8 cellular contexts compared by ENCODE assay signal in the genomic region with DNA sequence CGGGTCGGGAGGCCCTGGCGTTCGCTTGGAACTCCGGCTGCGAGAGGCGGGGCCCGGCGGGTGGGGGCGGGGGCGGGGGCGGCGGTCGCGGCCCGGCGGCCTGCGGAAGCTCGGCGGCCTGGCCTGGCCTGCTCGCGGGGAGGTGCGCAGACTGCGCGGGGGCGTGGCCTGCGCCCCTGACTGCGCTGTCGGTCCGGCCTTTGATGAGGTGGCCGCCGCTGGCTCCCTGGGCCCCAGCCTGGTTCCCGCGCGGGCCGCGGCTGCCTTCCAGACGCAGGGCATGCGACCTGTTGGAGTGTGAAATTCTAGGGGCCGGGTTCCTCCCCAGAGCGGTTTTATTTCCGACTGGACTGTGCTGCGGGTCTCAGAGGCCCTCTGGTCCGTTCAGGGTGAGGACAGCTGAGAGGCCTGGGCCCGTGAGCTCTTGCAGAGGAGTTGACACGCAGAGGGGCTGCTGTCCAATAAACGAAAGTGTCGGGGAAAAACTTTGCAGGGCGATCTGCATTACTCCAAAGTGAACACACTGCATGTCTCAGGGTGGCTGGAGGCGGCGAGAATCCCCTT. TPM values are rescaled to one million over a fixed set of nuclear protein-coding genes. Genes with fewer than 3 reads are reported as not detected.
DNase-seq lines count a peak whose midpoint lies in the region; ATAC-seq and TF ChIP-seq lines count a peak whose summit lies in the region.

No MANE protein-coding gene starts in this region.

- H3K4me1 Mint-ChIP-seq in activated T-cell treated with anti-CD3 and anti-CD28 coated beads, Interleukin-2, amount 50 U/mL, for 72 hours (ENCODE audit: low read depth), result peaks cover 46% of the 10 kb centered on the region
- H3K4me1 Mint-ChIP-seq in naive B cell, result peaks cover 27 to 46% (median 37%) of the 10 kb centered on the region in 3 donors
- peaks cover 41% of the 10 kb centered on the region for H3K4me1 Mint-ChIP-seq in stimulated activated memory B cell treated with anti-CD40 and anti-IgM and Interleukin-4, amounts not matched to agents 10 μg/mL and 1 μg/mL and 100 μg/mL, for 72 hours

- H3K36me3 ChIP-seq in OCI-LY1 (ENCODE audit: insufficient read depth, low read length) (peaks cover 11% of the 10 kb centered on the region; the same call in 1 of the 2 replicates), esophagus squamous epithelium (peaks cover 5 to 23% (median 9%) of the 10 kb centered on the region in 3 donors)

- H3K27ac ChIP-seq in OCI-LY1 (ENCODE audit: low read depth, low read length, poor library complexity, severe bottlenecking) (peak overlapping the region; percentile 45), esophagus squamous epithelium (peak overlapping the region; percentile 99 to 100 (median 100))

- peak overlapping the region; percentile 92 for H3K27ac Mint-ChIP-seq in activated T-cell treated with anti-CD3 and anti-CD28 coated beads, Interleukin-2, amount 50 U/mL, for 72 hours
- H3K27ac Mint-ChIP-seq in naive B cell, result peak overlapping the region; percentile 69 to 98 (median 97)
- peak overlapping the region; percentile 99 for H3K27ac Mint-ChIP-seq in stimulated activated memory B cell treated with anti-CD40 and anti-IgM and Interleukin-4, amounts not matched to agents 10 μg/mL and 1 μg/mL and 100 μg/mL, for 72 hours

- H3F3A ChIP-seq in OCI-LY1 (ENCODE audit: insufficient read depth, low read length), result no peaks in the 10 kb centered on the region

- intact Hi-C loops in esophagus squamous epithelium (cut with DNase I), result no loop called here

- no peaks in the 10 kb centered on the region for H3K9me2 ChIP-seq in OCI-LY1 (ENCODE audit: low read depth, low read length)

- H3K4me3 ChIP-seq in OCI-LY1 (ENCODE audit: low read depth, low read length, poor library complexity, severe bottlenecking), result peak overlapping the region; percentile 88
- H3K4me3 ChIP-seq in esophagus squamous epithelium, result peak overlapping the region; percentile 85 to 100 (median 96)

- WGBS in esophagus squamous epithelium, 2 donors, result 0% methylated on average over 1 to 7 of the region's 51 CpGs

- DNase-seq in CMK (ENCODE audit: low read depth) (peak; percentile 68), esophagus squamous epithelium (lab: John Stamatoyannopoulos, UW) (peak; percentile 12), naive B cell (peak; percentile 74)
- DNase-seq in activated T-cell treated with anti-CD3 and anti-CD28 coated beads, Interleukin-2, amount 50 U/mL, for 72 hours, result peak; percentile 85 to 86

- TF ChIP-seq CTCF in OCI-LY1 (IDR thresholded peaks at IDR 0.05; ENCODE audit: low read length) (no peak), esophagus squamous epithelium (IDR thresholded peaks at IDR 0.05) (no peak)

- peak; percentile 57 for ATAC-seq in GM19328 (IDR thresholded peaks at IDR 0.05; ENCODE audit: unreplicated experiment)
- peak; percentile 62 for ATAC-seq in HG03457 (IDR thresholded peaks at IDR 0.05; ENCODE audit: unreplicated experiment)
- ATAC-seq in activated T-cell treated with anti-CD3 and anti-CD28 coated beads, Interleukin-2, amount 50 U/mL, for 72 hours (replicated peaks in 1 of 2), result peak; percentile 77 to 81
- peak; percentile 60 to 67 for ATAC-seq in naive B cell (ENCODE audit: low read depth in 2 of 2)
- peak; percentile 92 for ATAC-seq in stimulated activated memory B cell treated with anti-CD40 and anti-IgM and Interleukin-4, amounts not matched to agents 10 μg/mL and 1 μg/mL and 100 μg/mL, for 72 hours

- H3K9ac ChIP-seq in OCI-LY1 (ENCODE audit: low read length), result peak overlapping the region; percentile 85

- TF ChIP-seq POLR2A in esophagus squamous epithelium (IDR thresholded peaks at IDR 0.05), result peak in 1 of 4 donors; percentile 2

- H2AFZ ChIP-seq in OCI-LY1 (ENCODE audit: low read length), result no peak overlapping the region

- H3K4me2 ChIP-seq in OCI-LY1 (ENCODE audit: low read length), result peak overlapping the region; percentile 95

- H4K20me1 ChIP-seq in OCI-LY1 (ENCODE audit: insufficient read depth, low read length), result no peaks in the 10 kb centered on the region

- H3K27me3 Mint-ChIP-seq in activated T-cell treated with anti-CD3 and anti-CD28 coated beads, Interleukin-2, amount 50 U/mL, for 72 hours (ENCODE audit: low read depth), result no peaks in the 10 kb centered on the region
- no peaks in the 10 kb centered on the region for H3K27me3 Mint-ChIP-seq in naive B cell
- no peaks in the 10 kb centered on the region for H3K27me3 Mint-ChIP-seq in stimulated activated memory B cell treated with anti-CD40 and anti-IgM and Interleukin-4, amounts not matched to agents 10 μg/mL and 1 μg/mL and 100 μg/mL, for 72 hours

- peaks cover 25% of the 10 kb centered on the region for H3K79me2 ChIP-seq in OCI-LY1 (ENCODE audit: insufficient read depth, low read length)

- no peaks in the 10 kb centered on the region for H3K9me3 ChIP-seq in OCI-LY1 (ENCODE audit: low read length)
- H3K9me3 ChIP-seq in esophagus squamous epithelium, result no peaks in the 10 kb centered on the region

- peaks cover 9 to 14% of the 10 kb centered on the region in 2 donors for H3K36me3 Mint-ChIP-seq in activated T-cell treated with anti-CD3 and anti-CD28 coated beads, Interleukin-2, amount 50 U/mL, for 72 hours (ENCODE audit: insufficient read depth in 2 of 2)
- peaks cover 9 to 12% of the 10 kb centered on the region in 2 donors for H3K36me3 Mint-ChIP-seq in naive B cell
- peaks cover 12% of the 10 kb centered on the region for H3K36me3 Mint-ChIP-seq in stimulated activated memory B cell treated with anti-CD40 and anti-IgM and Interleukin-4, amounts not matched to agents 10 μg/mL and 1 μg/mL and 100 μg/mL, for 72 hours

- H3K27me3 ChIP-seq in OCI-LY1 (ENCODE audit: insufficient read depth, low read length) (no peaks in the 10 kb centered on the region), esophagus squamous epithelium (no peaks in the 10 kb centered on the region)

- peak overlapping the region; percentile 89 to 99 for H3K4me3 Mint-ChIP-seq in activated T-cell treated with anti-CD3 and anti-CD28 coated beads, Interleukin-2, amount 50 U/mL, for 72 hours
- H3K4me3 Mint-ChIP-seq in naive B cell, result peak overlapping the region; percentile 92 to 99 (median 98)
- peak overlapping the region; percentile 100 for H3K4me3 Mint-ChIP-seq in stimulated activated memory B cell treated with anti-CD40 and anti-IgM and Interleukin-4, amounts not matched to agents 10 μg/mL and 1 μg/mL and 100 μg/mL, for 72 hours

- H3K4me1 ChIP-seq in OCI-LY1 (ENCODE audit: insufficient read depth, low read length, severe bottlenecking) (peaks cover 23% of the 10 kb centered on the region), esophagus squamous epithelium (peaks cover 11 to 45% (median 27%) of the 10 kb centered on the region in 3 donors)

- no peaks in the 10 kb centered on the region for H3K9me3 Mint-ChIP-seq in activated T-cell treated with anti-CD3 and anti-CD28 coated beads, Interleukin-2, amount 50 U/mL, for 72 hours
- no peaks in the 10 kb centered on the region for H3K9me3 Mint-ChIP-seq in naive B cell
- H3K9me3 Mint-ChIP-seq in stimulated activated memory B cell treated with anti-CD40 and anti-IgM and Interleukin-4, amounts not matched to agents 10 μg/mL and 1 μg/mL and 100 μg/mL, for 72 hours, result no peaks in the 10 kb centered on the region

RNA-seq across cellular contexts. Expression of gene NRBP1, which starts 0.6 kb away (rescaled TPM):
- total RNA-seq in activated T-cell treated with anti-CD3 and anti-CD28 coated beads, Interleukin-2, amount 50 U/mL, for 72 hours, result 10 to 100 TPM; 79.7 to 96.3 TPM
- total RNA-seq in esophagus squamous epithelium, result 10 to 100 TPM; 66.6 to 89.6 (median 81.5) TPM
- 10 to 100 TPM; 45.3 to 76.5 (median 59.4) TPM for polyA plus RNA-seq in naive B cell (ENCODE audit: low read depth in 6 of 6)

RNA-seq across cellular contexts. Expression of gene KRTCAP3, which starts 13.1 kb away (rescaled TPM):
- total RNA-seq in activated T-cell treated with anti-CD3 and anti-CD28 coated beads, Interleukin-2, amount 50 U/mL, for 72 hours, result 10 to 100 TPM; 13.4 to 14.6 TPM
- total RNA-seq in esophagus squamous epithelium, result 10 to 100 TPM in 3 of 4 donors, 1 to 10 TPM in 1; 9.8 to 29.3 (median 19.1) TPM
- 1 to 10 TPM in 4 of 6 donors, under 1 TPM in 1, not detected in 1; 1.00 to 8.3 (median 3.9) TPM for polyA plus RNA-seq in naive B cell (ENCODE audit: low read depth in 6 of 6)

RNA-seq across cellular contexts. Expression of gene PPM1G, which starts 19.7 kb away (rescaled TPM):
- total RNA-seq in activated T-cell treated with anti-CD3 and anti-CD28 coated beads, Interleukin-2, amount 50 U/mL, for 72 hours, result 100 to 1,000 TPM; 122 to 132 TPM
- total RNA-seq in esophagus squamous epithelium, result 10 to 100 TPM; 51.9 to 77.1 (median 67.4) TPM
- polyA plus RNA-seq in naive B cell (ENCODE audit: low read depth in 6 of 6), result 100 to 1,000 TPM in 1 of 6 donors, 10 to 100 TPM in 5; 67.1 to 105 (median 73.2) TPM

RNA-seq across cellular contexts. Expression of gene ZNF513, which starts 48.5 kb away (rescaled TPM):
- 10 to 100 TPM; 15.7 to 15.9 TPM for total RNA-seq in activated T-cell treated with anti-CD3 and anti-CD28 coated beads, Interleukin-2, amount 50 U/mL, for 72 hours
- 10 to 100 TPM in 3 of 4 donors, 1 to 10 TPM in 1; 6.4 to 15.6 (median 12.8) TPM for total RNA-seq in esophagus squamous epithelium
- polyA plus RNA-seq in naive B cell (ENCODE audit: low read depth in 6 of 6), result 1 to 10 TPM in 5 of 6 donors, not detected in 1; 2.2 to 6.5 (median 3.7) TPM

RNA-seq across cellular contexts. Expression of gene SNX17, which starts 58.6 kb away (rescaled TPM):
- 10 to 100 TPM; 66.1 to 70.7 TPM for total RNA-seq in activated T-cell treated with anti-CD3 and anti-CD28 coated beads, Interleukin-2, amount 50 U/mL, for 72 hours
- total RNA-seq in esophagus squamous epithelium, result 100 to 1,000 TPM in 1 of 4 donors, 10 to 100 TPM in 3; 53.5 to 106 (median 75.8) TPM
- 100 to 1,000 TPM; 216 to 307 (median 256) TPM for polyA plus RNA-seq in naive B cell (ENCODE audit: low read depth in 6 of 6)

Comparison
In these comparisons a context has a peak if more than half of its experiments do, and no peak if none do; other contexts are left out.
1. Peak in every context shown above with its lines: DNase-seq, ATAC-seq, H3K4me3 ChIP-seq and H3K27ac ChIP-seq.
2. DNase-seq: peak in every context shown above with its lines; median percentile 86 in activated T-cell treated with anti-CD3 and anti-CD28 coated beads, Interleukin-2, amount 50 U/mL, for 72 hours; 74 in naive B cell; 68 in CMK; 12 in esophagus squamous epithelium.